8 cellular contexts compared by ENCODE assay signal in the genomic region with DNA sequence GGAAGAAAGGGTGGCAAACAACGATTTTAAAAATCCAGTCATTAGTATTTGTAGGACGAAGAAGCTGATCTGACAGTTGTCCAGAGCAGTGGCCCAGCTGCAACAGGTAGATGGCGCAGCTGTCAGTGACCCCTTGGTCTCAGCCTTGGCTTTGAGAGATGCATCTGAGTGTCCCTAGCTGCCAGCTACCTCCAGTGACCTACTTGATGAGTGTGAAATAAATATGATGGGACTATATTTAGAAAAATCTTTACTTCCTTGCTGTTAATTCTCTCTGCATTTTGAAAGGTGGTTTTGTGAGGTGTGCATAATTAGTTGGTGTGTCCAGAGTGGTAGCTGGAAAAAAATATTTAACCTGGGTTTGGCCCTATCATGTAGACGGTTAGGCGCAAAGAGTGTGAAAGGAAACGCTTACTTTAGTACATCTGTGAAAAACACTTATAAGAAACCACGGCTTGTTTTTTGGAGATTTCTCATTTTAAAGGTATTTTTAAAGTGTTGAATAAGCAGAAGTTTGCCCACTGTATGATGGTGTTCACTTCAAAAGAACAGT. TPM values are rescaled to one million over a fixed set of nuclear protein-coding genes. Genes with fewer than 3 reads are reported as not detected.
DNase-seq lines count a peak whose midpoint lies in the region; ATAC-seq and TF ChIP-seq lines count a peak whose summit lies in the region.

No MANE protein-coding gene starts in this region.

- ATAC-seq in GM19438 (IDR thresholded peaks at IDR 0.05; ENCODE audit: low read depth, unreplicated experiment) (peak; percentile 69), HG03439 (IDR thresholded peaks at IDR 0.05; ENCODE audit: unreplicated experiment) (peak; percentile 77), left lung (peak; percentile 82)

- H3K9me3 ChIP-seq in left lung: no peaks in the 10 kb centered on the region

- intact Hi-C loops in left lung (cut with DNase I) (no loop called here), posterior vena cava (cut with DNase I) (no loop called here)

- no peaks in the 10 kb centered on the region for H3K27me3 ChIP-seq in left lung

- H3K4me1 ChIP-seq in left lung: peaks cover 5 to 32% of the 10 kb centered on the region in 2 donors

- H3K4me3 ChIP-seq in coronary artery (peak overlapping the region; percentile 95), left lung (peak overlapping the region; percentile 66 to 72)

- peak overlapping the region; percentile 87 to 97 for H3K27ac ChIP-seq in coronary artery
- H3K27ac ChIP-seq in left lung: peak overlapping the region; percentile 85 to 94
- H3K27ac ChIP-seq in substantia nigra (ENCODE audit: low read depth, low read length, poor library complexity, severe bottlenecking): peak overlapping the region; percentile 86

- H3K36me3 ChIP-seq in left lung: no peaks in the 10 kb centered on the region

- no peak for TF ChIP-seq CTCF in coronary artery (IDR thresholded peaks at IDR 0.05)
- TF ChIP-seq CTCF in left lung (IDR thresholded peaks at IDR 0.05): no peak

- peak; percentile 26 for DNase-seq in DMS79 (lab: John Stamatoyannopoulos, UW)
- peak; percentile 71 for DNase-seq in RKO (ENCODE audit: low spot score)
- no peak for DNase-seq in coronary artery (ENCODE audit: low spot score)
- peak in 1 of 2 donors; percentile 67 for DNase-seq in left lung
- DNase-seq in substantia nigra (lab: John Stamatoyannopoulos, UW): peak in 34 of 49 donors; percentile 8 to 87 (median 60)
- DNase-seq in posterior vena cava (ENCODE audit: low spot score): no peak

RNA-seq across cellular contexts. Expression of a gene that starts 1.0 kb away (rescaled TPM):
- 10 to 100 TPM; 21.0 to 25.0 TPM for total RNA-seq in left lung
- total RNA-seq in posterior vena cava: 10 to 100 TPM; 20.1 to 23.4 TPM

RNA-seq across cellular contexts. Expression of a gene that starts 24.7 kb away (rescaled TPM):
- total RNA-seq in left lung (10 to 100 TPM; 31.8 to 32.9 TPM), posterior vena cava (10 to 100 TPM; 20.1 to 28.5 TPM)

Comparison
In these comparisons a context has a peak if more than half of its experiments do, and no peak if none do; other contexts are left out.
1. DNase-seq: peak in DMS79 (single experiment), RKO (single experiment) and substantia nigra (34 of 49); none in coronary artery (single experiment) and posterior vena cava (single experiment).
2. Peak in every context shown above with its lines, with median percentiles within 50 percentile points of each other: ATAC-seq and H3K27ac ChIP-seq.